In genomic region chr2:199261221-199261620, GRCh38 we compare ENCODE assay signal across 13 cellular contexts.
A peak's percentile ranks its signal among the peaks of the same experiment; 100 is the strongest.
DNase-seq lines count a peak whose midpoint lies in the region; FAIRE-seq and TF ChIP-seq lines count a peak whose summit lies in the region.
"Had no signal": no experiment of that assay in that cellular context is flagged by ENCODE, and none has a peak within 500 bp of the region (broad histone marks: within the 10 kb centered on the region; RNA-seq: fewer than 3 reads in every experiment).

No MANE protein-coding gene starts in this region.

- no peak overlapping the region for H2BK5ac ChIP-seq in H9 (ENCODE audit: insufficient read length, low read length)

- H3K36me3 ChIP-seq in HAP-1 (replicated peaks) (no peaks in the 10 kb centered on the region), endothelial cell of umbilical vein (ENCODE audit: control insufficient read depth in 2 of 2, extremely low read depth in 1 of 2, insufficient read depth in 2 of 2, low read length in 2 of 2) (no peaks in the 10 kb centered on the region)

- H3K27ac Mint-ChIP-seq in H9 = no peak overlapping the region
- H3K27ac Mint-ChIP-seq: activated CD8-positive, alpha-beta memory T cell treated with anti-CD3 and anti-CD28 coated beads, Interleukin-2, amount 10 ng/mL, durations not matched to agents 7 days and 5 days; effector memory CD8-positive, alpha-beta T cell had no signal

- no peaks in the 10 kb centered on the region for H3K9me3 ChIP-seq in HAP-1
- peaks cover 2% of the 10 kb centered on the region for H3K9me3 ChIP-seq in endothelial cell of umbilical vein (replicated peaks; ENCODE audit: control insufficient read depth, insufficient read depth, low read length)
- H3K9me3 ChIP-seq in H9 (ENCODE audit: control insufficient read depth, low read depth, low read length) = peaks cover 5% of the 10 kb centered on the region

- H3K4ac ChIP-seq in H9 (ENCODE audit: low read depth, low read length) = no peak overlapping the region

- H3K4me2 ChIP-seq in endothelial cell of umbilical vein (ENCODE audit: insufficient read depth, low read length) (no peak overlapping the region), H9 (ENCODE audit: insufficient read depth, insufficient read length, low read length) (no peak overlapping the region)

- H3K9me1 ChIP-seq in endothelial cell of umbilical vein (replicated peaks; ENCODE audit: control insufficient read depth, extremely low read depth, insufficient read depth, low read length) = no peaks in the 10 kb centered on the region

- no peak overlapping the region for H3T11ph ChIP-seq in H9 (ENCODE audit: low read length)

- H2AK5ac ChIP-seq in H9 (ENCODE audit: insufficient read length, low read length) = no peak overlapping the region

- no peak for FAIRE-seq in endothelial cell of umbilical vein (lab: Jason Lieb, UNC)

- no peak for TF ChIP-seq POLR2A in endothelial cell of umbilical vein (IDR thresholded peaks at IDR 0.05; ENCODE audit: low read depth, low read length)

- CTCF ChIA-PET in endothelial cell of umbilical vein (lab: Charles Lee) = no interaction called here

- no TSS peak for BruUV-seq in endothelial cell of umbilical vein (replicated peaks; lab: Mats Ljungman, UMichigan)

- DNase-seq in HAP-1 (ENCODE audit: low spot score in 2 of 2) (peak; percentile 13 to 57), NCI-H69 (lab: John Stamatoyannopoulos, UW) (peak; percentile 80), endothelial cell of umbilical vein (ENCODE audit: low read depth, low spot score) (peak; percentile 42), retinal pigment epithelial cell (ENCODE audit: low read depth) (peak; percentile 50), NCI-H146 (lab: John Stamatoyannopoulos, UW) (no peak), H9 (no peak)
- DNase-seq in activated CD8-positive, alpha-beta memory T cell treated with anti-CD3 and anti-CD28 coated beads, Interleukin-2, amount 50 U/mL, for 48 hours = no peak
- DNase-seq: activated CD8-positive, alpha-beta memory T cell treated with anti-CD3 and anti-CD28 coated beads, Interleukin-2, amount 10 ng/mL, durations not matched to agents 7 days and 5 days; COR-L47; effector memory CD8-positive, alpha-beta T cell; NCI-H1436 treated with DMSO at 0.1 percent for 48 hours; T1000 had no signal

- peaks cover 3% of the 10 kb centered on the region for H3K27me3 Mint-ChIP-seq in H9 (ENCODE audit: low read depth)
- H3K27me3 Mint-ChIP-seq: activated CD8-positive, alpha-beta memory T cell treated with anti-CD3 and anti-CD28 coated beads, Interleukin-2, amount 10 ng/mL, durations not matched to agents 7 days and 5 days; effector memory CD8-positive, alpha-beta T cell had no signal

- H2BK20ac ChIP-seq in H9 (ENCODE audit: low read depth, low read length, poor library complexity, severe bottlenecking) = no peak overlapping the region

- H3K4me1 ChIP-seq in HAP-1 = no peaks in the 10 kb centered on the region
- H3K4me1 ChIP-seq in endothelial cell of umbilical vein (ENCODE audit: control insufficient read depth, extremely low read depth, insufficient read depth, low read length) = no peaks in the 10 kb centered on the region
- no peaks in the 10 kb centered on the region for H3K4me1 ChIP-seq in H9 (ENCODE audit: insufficient read depth, low read length)

- no peak overlapping the region for H3K4me3 ChIP-seq in HAP-1
- H3K4me3 ChIP-seq in endothelial cell of umbilical vein (replicated peaks in 1 of 3; ENCODE audit: insufficient read depth in 1 of 3, low read depth in 1 of 3, low read length in 3 of 3) = no peak overlapping the region
- no peak overlapping the region for H3K4me3 ChIP-seq in retinal pigment epithelial cell (ENCODE audit: low read length)
- H3K4me3 ChIP-seq: skin epidermis had no signal

- no peaks in the 10 kb centered on the region for H3K23me2 ChIP-seq in H9 (ENCODE audit: insufficient read length, low read depth, low read length, poor library complexity, severe bottlenecking)

- H3K79me2 ChIP-seq in endothelial cell of umbilical vein (ENCODE audit: control insufficient read depth, insufficient read depth, low read length) = no peaks in the 10 kb centered on the region
- no peaks in the 10 kb centered on the region for H3K79me2 ChIP-seq in H9 (ENCODE audit: insufficient read depth, low read length)

- no peak overlapping the region for H3K27ac ChIP-seq in endothelial cell of umbilical vein (ENCODE audit: insufficient read depth, low read depth, low read length)
- no peak overlapping the region for H3K27ac ChIP-seq in H9 (ENCODE audit: insufficient read length, low read depth, low read length)
- H3K27ac ChIP-seq: skin epidermis had no signal

- H3K14ac ChIP-seq in H9 (ENCODE audit: insufficient read depth, low read length) = no peak overlapping the region

- H4K8ac ChIP-seq in H9 (replicated peaks; ENCODE audit: insufficient read length, low read depth, low read length) = no peak overlapping the region

- no peak overlapping the region for H3K9ac ChIP-seq in endothelial cell of umbilical vein (replicated peaks; ENCODE audit: extremely low read depth, insufficient read depth, low read length)
- no peak overlapping the region for H3K9ac ChIP-seq in H9 (ENCODE audit: extremely low read depth, insufficient read length, low read length)

- H2AFZ ChIP-seq in endothelial cell of umbilical vein (ENCODE audit: low read depth, low read length) = no peak overlapping the region
- no peak overlapping the region for H2AFZ ChIP-seq in H9 (ENCODE audit: low read length)

- H3K4me1 Mint-ChIP-seq in H9 = peaks cover 4 to 5% of the 10 kb centered on the region in 2 experiments; a peak in 2 of 4 replicates
- H3K4me1 Mint-ChIP-seq: activated CD8-positive, alpha-beta memory T cell treated with anti-CD3 and anti-CD28 coated beads, Interleukin-2, amount 10 ng/mL, durations not matched to agents 7 days and 5 days had no signal

- peaks cover 20 to 24% of the 10 kb centered on the region in 2 experiments for H3K9me3 Mint-ChIP-seq in H9

- H4K20me1 ChIP-seq in endothelial cell of umbilical vein (replicated peaks; ENCODE audit: control insufficient read depth, extremely low read depth, insufficient read depth, low read length) (no peaks in the 10 kb centered on the region), H9 (ENCODE audit: control insufficient read depth, insufficient read depth, insufficient read length) (no peaks in the 10 kb centered on the region)

- H2BK15ac ChIP-seq in H9 (ENCODE audit: low read depth, low read length) = no peak overlapping the region

- intact Hi-C loops in endothelial cell of umbilical vein (cut with micrococcal nuclease) = no loop called here

- dilution Hi-C loops in endothelial cell of umbilical vein (cut with MboI; ENCODE audit: extremely low pct_ligation_motif_present, low sequenced_read_pairs) = no loop called here

- no peak overlapping the region for H3K23ac ChIP-seq in H9 (ENCODE audit: insufficient read length, low read depth, low read length)

- H4K91ac ChIP-seq in H9 (ENCODE audit: insufficient read length, low read depth, low read length) = no peak overlapping the region

- no peaks in the 10 kb centered on the region for H3K79me1 ChIP-seq in H9 (ENCODE audit: insufficient read depth, low read depth, low read length, poor library complexity, severe bottlenecking)

- H3K36me3 Mint-ChIP-seq in H9 (ENCODE audit: insufficient read depth in 1 of 3, low read depth in 3 of 3) = peaks cover 18 to 23% (median 23%) of the 10 kb centered on the region in 3 experiments
- H3K36me3 Mint-ChIP-seq: activated CD8-positive, alpha-beta memory T cell treated with anti-CD3 and anti-CD28 coated beads, Interleukin-2, amount 10 ng/mL, durations not matched to agents 7 days and 5 days had no signal

- H3K56ac ChIP-seq in H9 (ENCODE audit: insufficient read length, low read depth, low read length) = no peak overlapping the region

- no peak overlapping the region for H3K4me3 Mint-ChIP-seq in H9
- H3K4me3 Mint-ChIP-seq: activated CD8-positive, alpha-beta memory T cell treated with anti-CD3 and anti-CD28 coated beads, Interleukin-2, amount 10 ng/mL, durations not matched to agents 7 days and 5 days; effector memory CD8-positive, alpha-beta T cell had no signal

- TF ChIP-seq CTCF in endothelial cell of umbilical vein (IDR thresholded peaks at IDR 0.05; ENCODE audit: extremely low read depth in 1 of 2, insufficient read depth in 1 of 2, low read depth in 1 of 2, low read length in 2 of 2) (no peak), retinal pigment epithelial cell (conservative IDR thresholded peaks at IDR 0.05; ENCODE audit: low read depth, low read length) (no peak), H9 (conservative IDR thresholded peaks at IDR 0.05) (no peak)

- POLR2A ChIA-PET in endothelial cell of umbilical vein (lab: Charles Lee) = no interaction called here

- WGBS in H9 (ENCODE audit: extremely low coverage, insufficient read length, low lambda C conversion rate) = no CpG with 5 or more reads among the region's 1 CpG

- H4K5ac ChIP-seq in H9 (ENCODE audit: insufficient read length, low read depth, low read length) = no peak overlapping the region

- no peak overlapping the region for H2BK12ac ChIP-seq in H9 (ENCODE audit: insufficient read length, low read depth, low read length)

- in situ Hi-C loops in HAP-1 (cut with MboI; ENCODE audit: low sequenced_read_pairs) = no loop called here

- H2BK120ac ChIP-seq in H9 (ENCODE audit: low read depth, low read length, poor library complexity, severe bottlenecking) = no peak overlapping the region

- no peaks in the 10 kb centered on the region for H3K27me3 ChIP-seq in HAP-1 (ENCODE audit: low read depth)
- H3K27me3 ChIP-seq in endothelial cell of umbilical vein (ENCODE audit: control insufficient read depth in 2 of 2, insufficient read depth in 2 of 2, low read length in 2 of 2) = no peaks in the 10 kb centered on the region
- H3K27me3 ChIP-seq in H9 (ENCODE audit: insufficient read depth, low read length) = no peaks in the 10 kb centered on the region

- H3K18ac ChIP-seq in H9 (ENCODE audit: insufficient read length, low read depth, low read length) = no peak overlapping the region

TF ChIP-seq in endothelial cell of umbilical vein, 7 proteins besides CTCF, POLR2A, EP300 and RAD21:
- TF ChIP-seq POLR2AphosphoS5 (IDR thresholded peaks at IDR 0.05; ENCODE audit: insufficient read depth, low read depth, low read length) (no peak), FOS (IDR thresholded peaks at IDR 0.05; ENCODE audit: borderline replicate concordance, insufficient read depth, low read length) (no peak), GATA2 (IDR thresholded peaks at IDR 0.05; ENCODE audit: insufficient read depth, insufficient read length, low read depth, low read length) (no peak), JUN (IDR thresholded peaks at IDR 0.05; ENCODE audit: borderline replicate concordance, insufficient read depth, insufficient read length, low read depth) (no peak), EZH2 (IDR thresholded peaks at IDR 0.05; ENCODE audit: borderline replicate concordance, low read depth, low read length, severe bottlenecking) (no peak), MYC (IDR thresholded peaks at IDR 0.05; ENCODE audit: low read depth, low read length) (no peak), MAX (IDR thresholded peaks at IDR 0.05; ENCODE audit: insufficient read depth, insufficient read length) (no peak)

Comparison
In these comparisons a context has a peak if more than half of its experiments do, and no peak if none do; other contexts are left out.
1. DNase-seq: peak in HAP-1 (2 of 2), NCI-H69 (single experiment), endothelial cell of umbilical vein (single experiment) and retinal pigment epithelial cell (single experiment); none in NCI-H146 (single experiment), H9 (single experiment) and activated CD8-positive, alpha-beta memory T cell treated with anti-CD3 and anti-CD28 coated beads, Interleukin-2, amount 50 U/mL, for 48 hours (single experiment).